Comparison of ENCODE assay signal across 8 cellular contexts in the genomic region with DNA sequence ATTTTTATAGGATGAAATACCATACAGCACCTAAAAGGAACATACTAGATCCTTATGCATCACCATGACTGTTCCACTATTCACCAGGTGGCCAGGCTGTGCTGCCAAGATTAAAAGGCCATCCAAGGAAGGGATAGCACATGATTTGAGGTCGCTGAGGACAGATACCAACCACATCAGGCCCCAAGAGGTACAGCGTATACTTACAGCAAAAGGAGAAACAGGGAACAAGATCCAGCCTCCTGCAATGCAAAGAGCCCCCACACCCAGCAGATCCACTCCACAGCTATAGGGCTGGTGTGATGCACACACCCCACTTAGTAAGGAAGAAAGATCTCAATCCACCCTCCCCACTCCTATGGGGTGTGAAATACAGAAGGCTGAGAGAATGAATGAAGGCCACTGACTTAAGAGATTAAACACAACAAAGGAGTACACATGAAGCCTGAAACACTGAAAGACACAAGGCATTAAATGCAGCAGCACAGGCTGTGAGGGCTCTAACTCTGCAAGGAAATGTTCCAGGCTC. TPM values are rescaled to one million over a fixed set of nuclear protein-coding genes. Genes with fewer than 3 reads are reported as not detected.
DNase-seq lines count a peak whose midpoint lies in the region; ATAC-seq, FAIRE-seq and TF ChIP-seq lines count a peak whose summit lies in the region.

No MANE protein-coding gene starts in this region.

- peaks cover 0 to 11% of the 10 kb centered on the region in 2 donors for H3K4me1 ChIP-seq in breast epithelium
- H3K4me1 ChIP-seq in lung (ENCODE audit: control insufficient read depth in 2 of 2, insufficient read depth in 2 of 2, low read length in 2 of 2) = peaks cover 0 to 6% of the 10 kb centered on the region in 2 donors

- TF ChIP-seq POLR2A in GM12891 (IDR thresholded peaks at IDR 0.05; ENCODE audit: low read depth, low read length) (no peak), breast epithelium (IDR thresholded peaks at IDR 0.05) (no peak)

- DNase-seq in GM12891 (ENCODE audit: insufficient read length, low spot score) = no peak
- peak; percentile 45 to 70 for DNase-seq in Kasumi-1 (lab: John Stamatoyannopoulos, UW)
- DNase-seq in breast epithelium (ENCODE audit: low spot score in 2 of 2) = no peak
- DNase-seq in lung (ENCODE audit: low spot score) = no peak
- DNase-seq in urothelium cell line (ENCODE audit: low spot score) = peak; percentile 12
- DNase-seq in stimulated activated CD4-positive, alpha-beta T cell treated with anti-CD3 and anti-CD28 coated beads, Interleukin-2, amount 100 ng/mL, for 48 hours = no peak
- DNase-seq in stimulated activated CD4-positive, alpha-beta T cell treated with anti-CD3 and anti-CD28 coated beads, Interleukin-4, amount 100 ng/mL, for 24 hours = no peak

- no peak for TF ChIP-seq CTCF in breast epithelium (IDR thresholded peaks at IDR 0.05)
- no peak for TF ChIP-seq CTCF in lung (IDR thresholded peaks at IDR 0.05; ENCODE audit: control extremely low read depth, extremely low read depth)

- H3K36me3 ChIP-seq in breast epithelium (no peaks in the 10 kb centered on the region), lung (ENCODE audit: control insufficient read depth in 2 of 2, insufficient read depth in 2 of 2, low read length in 2 of 2) (no peaks in the 10 kb centered on the region)

- no peak for ATAC-seq in lung (ENCODE audit: insufficient read depth, low FRiP score)
- ATAC-seq in HG03378 (IDR thresholded peaks at IDR 0.05; ENCODE audit: unreplicated experiment) = no peak

- FAIRE-seq in GM12891 (lab: Jason Lieb, UNC) (peak; percentile 28), urothelium cell line (lab: Jason Lieb, UNC) (no peak)

- intact Hi-C loops in breast epithelium (cut with DNase I; ENCODE audit: low total_unique reads) = no loop called here

- H3K9me3 ChIP-seq in breast epithelium = peaks cover 0 to 7% of the 10 kb centered on the region in 2 donors
- H3K9me3 ChIP-seq in lung (ENCODE audit: control insufficient read depth in 2 of 2, insufficient read depth in 1 of 2, low read length in 1 of 2) = no peaks in the 10 kb centered on the region

- 60 to 72% methylated on average over 2 of the region's 2 CpGs for WGBS in lung, 2 donors

- H3K27ac ChIP-seq in breast epithelium (peak overlapping the region in 1 of 2 donors; percentile 89), lung (ENCODE audit: low read depth in 1 of 2, low read length in 1 of 2) (no peak overlapping the region)

- H3K27me3 ChIP-seq in breast epithelium (no peaks in the 10 kb centered on the region), lung (ENCODE audit: control insufficient read depth, insufficient read depth) (no peaks in the 10 kb centered on the region)

- H3K4me3 ChIP-seq in breast epithelium = peak overlapping the region; percentile 84 to 98 (median 86)
- H3K4me3 ChIP-seq in lung = peak overlapping the region; percentile 35

TF ChIP-seq in GM12891, 5 proteins besides CTCF, POLR2A, EP300 and RAD21:
- no peak for TF ChIP-seq TAF1 (IDR thresholded peaks at IDR 0.05; ENCODE audit: low read depth, low read length)
- no peak for TF ChIP-seq POLR2AphosphoS5 (IDR thresholded peaks at IDR 0.05; ENCODE audit: low read depth, low read length)
- TF ChIP-seq POU2F2 (IDR thresholded peaks at IDR 0.05; ENCODE audit: low read depth, low read length) = no peak
- TF ChIP-seq PAX5 (IDR thresholded peaks at IDR 0.05; ENCODE audit: insufficient read depth, low read length, severe bottlenecking) = no peak
- no peak for TF ChIP-seq SPI1 (IDR thresholded peaks at IDR 0.05; ENCODE audit: low read depth, low read length)

RNA-seq across cellular contexts. Expression of gene ZNF445, which starts 32.0 kb away (rescaled TPM):
- 2.3 TPM for polyA plus RNA-seq in GM12891 (2012; ENCODE audit: low read depth, missing spikeins)
- 1 to 10 TPM; 5.8 to 8.9 (median 7.2) TPM for total RNA-seq in breast epithelium
- 10 to 100 TPM; 16.3 to 23.2 TPM for total RNA-seq in lung
- 1 to 10 TPM; 2.7 to 3.8 TPM for polyA plus RNA-seq in lung

RNA-seq across cellular contexts. Expression of gene ZKSCAN7, which starts 45.5 kb away (rescaled TPM):
- polyA plus RNA-seq in GM12891 (2012; ENCODE audit: low read depth, missing spikeins) = 2.0 TPM
- 10 to 100 TPM in 1 of 3 donors, 1 to 10 TPM in 2; 5.2 to 11.0 (median 6.7) TPM for total RNA-seq in breast epithelium
- total RNA-seq in lung = 10 to 100 TPM in 1 of 2 donors, 1 to 10 TPM in 1; 3.7 to 12.2 TPM
- 1 to 10 TPM; 1.7 to 2.4 TPM for polyA plus RNA-seq in lung

Comparison
In these comparisons a context has a peak if more than half of its experiments do, and no peak if none do; other contexts are left out.
1. DNase-seq: peak in Kasumi-1 (2 of 2) and urothelium cell line (single experiment); none in GM12891 (single experiment), breast epithelium (0 of 2), lung (single experiment), stimulated activated CD4-positive, alpha-beta T cell treated with anti-CD3 and anti-CD28 coated beads, Interleukin-2, amount 100 ng/mL, for 48 hours (0 of 2) and stimulated activated CD4-positive, alpha-beta T cell treated with anti-CD3 and anti-CD28 coated beads, Interleukin-4, amount 100 ng/mL, for 24 hours (single experiment).